ENCODE assay signal across 14 cellular contexts in the genomic region with DNA sequence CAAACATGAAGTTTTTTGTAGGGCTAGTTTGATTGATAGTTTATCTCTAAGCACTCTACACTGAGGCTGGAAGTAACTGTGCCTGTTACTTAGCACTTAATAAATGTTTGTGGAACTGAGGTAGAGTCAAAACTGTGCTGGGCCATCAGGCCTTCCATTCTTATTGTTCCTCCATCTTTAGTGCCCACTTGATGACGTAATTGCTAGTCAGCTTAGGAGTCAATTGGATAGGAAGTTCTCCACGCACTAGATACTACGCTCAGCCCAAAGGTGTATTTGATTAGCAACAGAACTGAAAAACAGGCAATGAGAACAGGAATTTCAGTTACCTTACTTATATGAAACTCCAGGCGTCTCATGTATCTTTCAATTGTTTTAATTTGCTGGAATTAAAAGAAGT.
"Had no signal": no experiment of that assay in that cellular context is flagged by ENCODE, and none has a peak within 500 bp of the region (broad histone marks: within the 10 kb centered on the region; RNA-seq: fewer than 3 reads in every experiment).

No MANE protein-coding gene starts in this region.

- H3K4me3 Mint-ChIP-seq: activated CD8-positive, alpha-beta memory T cell treated with anti-CD3 and anti-CD28 coated beads, Interleukin-2, amount 10 ng/mL, durations not matched to agents 7 days and 5 days; activated T-cell treated with anti-CD3 and anti-CD28 coated beads, Interleukin-2, amount 50 U/mL, for 4 hours; neural crest cell; stimulated activated naive CD8-positive, alpha-beta T cell treated with anti-CD3 and anti-CD28 coated beads, Interleukin-15, amount 100 ng/mL, for 72 hours; T-helper 1 cell treated with Interleukin-12 subunit alpha and Interleukin-12 subunit beta and Interleukin-4 antibody, amounts not matched to agents 30 μg/mL and 1 μg/mL, for 36 hours; WTC11 had no signal

- H3K36me3 ChIP-seq: ovary, thoracic aorta had no signal

- H3K27me3 ChIP-seq: left lung, ovary had no signal

- DNase-seq: activated CD8-positive, alpha-beta memory T cell treated with anti-CD3 and anti-CD28 coated beads, Interleukin-2, amount 10 ng/mL, durations not matched to agents 7 days and 5 days; activated T-cell treated with anti-CD3 and anti-CD28 coated beads, Interleukin-2, amount 50 U/mL, for 4 hours; anterior cingulate cortex; foreskin melanocyte; islet precursor cell; left lung; ovary; stimulated activated CD4-positive, alpha-beta T cell treated with anti-CD3 and anti-CD28 coated beads, Interleukin-2, amount 100 ng/mL, for 48 hours; stimulated activated naive CD8-positive, alpha-beta T cell treated with anti-CD3 and anti-CD28 coated beads, Interleukin-15, amount 100 ng/mL, for 72 hours had no signal

- H3K9me3 Mint-ChIP-seq: activated T-cell treated with anti-CD3 and anti-CD28 coated beads, Interleukin-2, amount 50 U/mL, for 4 hours; neural crest cell; stimulated activated naive CD8-positive, alpha-beta T cell treated with anti-CD3 and anti-CD28 coated beads, Interleukin-15, amount 100 ng/mL, for 72 hours; T-helper 1 cell treated with Interleukin-12 subunit alpha and Interleukin-12 subunit beta and Interleukin-4 antibody, amounts not matched to agents 30 μg/mL and 1 μg/mL, for 36 hours; WTC11 had no signal

- H3K4me1 ChIP-seq: left lung had no signal

- H3K27me3 Mint-ChIP-seq: activated CD8-positive, alpha-beta memory T cell treated with anti-CD3 and anti-CD28 coated beads, Interleukin-2, amount 10 ng/mL, durations not matched to agents 7 days and 5 days; stimulated activated naive CD8-positive, alpha-beta T cell treated with anti-CD3 and anti-CD28 coated beads, Interleukin-15, amount 100 ng/mL, for 72 hours had no signal

- H3K27ac Mint-ChIP-seq: activated CD8-positive, alpha-beta memory T cell treated with anti-CD3 and anti-CD28 coated beads, Interleukin-2, amount 10 ng/mL, durations not matched to agents 7 days and 5 days; WTC11 had no signal

- H3K27ac ChIP-seq: left lung, ovary, SK-N-MC, thoracic aorta had no signal

- ATAC-seq: activated CD8-positive, alpha-beta memory T cell treated with anti-CD3 and anti-CD28 coated beads, Interleukin-2, amount 10 ng/mL, durations not matched to agents 7 days and 5 days; activated T-cell treated with anti-CD3 and anti-CD28 coated beads, Interleukin-2, amount 50 U/mL, for 4 hours; left lung; stimulated activated naive CD8-positive, alpha-beta T cell treated with anti-CD3 and anti-CD28 coated beads, Interleukin-15, amount 100 ng/mL, for 72 hours; WTC11 had no signal

- H3K4me3 ChIP-seq: left lung, ovary, SK-N-MC, thoracic aorta had no signal

- H3K9me3 ChIP-seq: left lung, ovary, thoracic aorta had no signal
